21 cellular contexts compared by ENCODE assay signal in genomic region chr10:119762035-119762434, GRCh38.
"Had no signal": no experiment of that assay in that cellular context is flagged by ENCODE, and none has a peak within 500 bp of the region (broad histone marks: within the 10 kb centered on the region; RNA-seq: fewer than 3 reads in every experiment).

No MANE protein-coding gene starts in this region.

- H3K27me3 Mint-ChIP-seq: activated T-cell treated with anti-CD3 and anti-CD28 coated beads, Interleukin-2, amount 50 U/mL, for 24 hours; activated T-helper 17 cell treated with anti-CD3 and anti-CD28 coated beads, Interleukin-2, amount 50 U/mL, for 72 hours; effector memory CD8-positive, alpha-beta T cell; memory B cell; naive B cell had no signal

- H3K36me3 ChIP-seq: adrenal gland, ascending aorta, colonic mucosa, thoracic aorta, upper lobe of right lung had no signal

- H3K4me3 ChIP-seq: adrenal gland, ascending aorta, colonic mucosa, dorsolateral prefrontal cortex, thoracic aorta, upper lobe of right lung had no signal

- H3K4me3 Mint-ChIP-seq: activated T-cell treated with anti-CD3 and anti-CD28 coated beads, Interleukin-2, amount 50 U/mL, for 24 hours; activated T-helper 17 cell treated with anti-CD3 and anti-CD28 coated beads, Interleukin-2, amount 50 U/mL, for 72 hours; effector memory CD8-positive, alpha-beta T cell; memory B cell had no signal

- H3K27ac ChIP-seq: adrenal gland, colonic mucosa, upper lobe of right lung had no signal

- H3K27me3 ChIP-seq: adrenal gland, ascending aorta, colonic mucosa, dorsolateral prefrontal cortex, upper lobe of right lung had no signal

- H3K4me1 ChIP-seq: adrenal gland, ascending aorta, colonic mucosa, upper lobe of right lung had no signal

- H3K27ac Mint-ChIP-seq: activated naive CD4-positive, alpha-beta T cell treated with anti-CD3 and anti-CD28 coated beads, Interleukin-2, amount 50 U/mL, for 72 hours; activated T-cell treated with anti-CD3 and anti-CD28 coated beads, Interleukin-2, amount 50 U/mL, for 24 hours; activated T-helper 17 cell treated with anti-CD3 and anti-CD28 coated beads, Interleukin-2, amount 50 U/mL, for 72 hours; effector memory CD8-positive, alpha-beta T cell; memory B cell had no signal

- H3K9me3 ChIP-seq: adrenal gland, ascending aorta, colonic mucosa, thoracic aorta, upper lobe of right lung had no signal

- DNase-seq: activated CD8-positive, alpha-beta memory T cell treated with anti-CD3 and anti-CD28 coated beads, Interleukin-2, amount 50 U/mL, for 4 hours; activated T-cell treated with anti-CD3 and anti-CD28 coated beads, Interleukin-2, amount 50 U/mL, for 24 hours; adrenal gland; central memory CD4-positive, alpha-beta T cell; colonic mucosa; dorsolateral prefrontal cortex; effector memory CD8-positive, alpha-beta T cell; head of caudate nucleus; islet precursor cell; left cardiac atrium; naive B cell; occipital lobe; stimulated activated CD4-positive, alpha-beta T cell treated with anti-CD3 and anti-CD28 coated beads, Interleukin-2, amount 100 ng/mL, for 48 hours; stimulated activated naive CD4-positive, alpha-beta T cell; T-helper 1 cell; upper lobe of right lung had no signal

- H3K9me3 Mint-ChIP-seq: activated naive CD4-positive, alpha-beta T cell treated with anti-CD3 and anti-CD28 coated beads, Interleukin-2, amount 50 U/mL, for 72 hours; activated T-cell treated with anti-CD3 and anti-CD28 coated beads, Interleukin-2, amount 50 U/mL, for 24 hours; activated T-helper 17 cell treated with anti-CD3 and anti-CD28 coated beads, Interleukin-2, amount 50 U/mL, for 72 hours; effector memory CD8-positive, alpha-beta T cell; memory B cell; naive B cell had no signal
